ENCODE assay signal across 22 cellular contexts in the genomic region with DNA sequence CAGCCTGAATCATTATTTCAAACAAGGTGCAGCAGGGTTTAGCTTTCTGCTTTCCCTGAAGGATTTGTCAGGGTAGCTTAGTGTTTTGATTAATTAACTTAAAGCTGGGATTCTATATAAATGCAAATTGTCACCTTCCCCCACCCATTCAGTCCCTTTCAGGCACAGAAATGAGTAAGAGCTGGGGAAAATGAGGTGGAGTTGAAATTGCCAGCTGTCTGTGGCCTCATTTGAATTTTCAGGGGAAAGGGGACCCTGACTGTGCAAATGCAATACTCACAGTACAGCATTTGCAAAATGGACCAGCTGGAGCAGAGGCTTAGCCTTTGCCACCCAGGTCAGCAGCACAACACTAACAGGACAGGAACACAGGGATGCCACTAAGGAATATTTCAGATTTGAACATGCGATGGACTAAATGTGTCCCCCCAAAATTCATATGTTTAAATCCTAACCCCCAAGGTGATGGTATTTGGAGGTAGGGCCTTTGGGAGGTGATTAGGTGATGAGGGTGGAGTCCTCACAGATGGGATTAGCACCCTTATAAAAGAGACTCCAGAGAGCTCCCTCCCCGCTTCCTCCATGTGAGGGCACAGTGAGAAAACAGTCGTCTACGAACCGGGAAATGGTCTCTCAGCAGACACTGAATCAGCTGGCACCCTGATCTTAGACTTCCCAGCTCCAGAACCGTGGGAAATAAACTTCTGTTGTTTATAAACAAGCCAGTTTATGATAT. TPM values are rescaled to one million over a fixed set of nuclear protein-coding genes. Genes with fewer than 3 reads are reported as not detected.
DNase-seq lines count a peak whose midpoint lies in the region; ATAC-seq and TF ChIP-seq lines count a peak whose summit lies in the region.
"Had no signal": no experiment of that assay in that cellular context is flagged by ENCODE, and none has a peak within 500 bp of the region (broad histone marks: within the 10 kb centered on the region; RNA-seq: fewer than 3 reads in every experiment).

No MANE protein-coding gene starts in this region.

- no peaks in the 10 kb centered on the region for H3K4me1 ChIP-seq in thyroid gland
- H3K4me1 ChIP-seq: testis had no signal

- TF ChIP-seq CTCF in GM13977 (IDR thresholded peaks at IDR 0.05; ENCODE audit: extremely low read depth, insufficient read depth, missing control alignments): no peak
- TF ChIP-seq CTCF in thyroid gland (IDR thresholded peaks at IDR 0.05): no peak
- TF ChIP-seq CTCF in brain microvascular endothelial cell (IDR thresholded peaks at IDR 0.05; ENCODE audit: low read depth, low read length, missing control alignments): no peak

- no peak overlapping the region for H3K27ac Mint-ChIP-seq in activated naive CD8-positive, alpha-beta T cell treated with anti-CD3 and anti-CD28 coated beads, Interleukin-2, amount 50 U/mL, for 24 hours
- H3K27ac Mint-ChIP-seq in activated naive CD8-positive, alpha-beta T cell treated with anti-CD3 and anti-CD28 coated beads for 36 hours: no peak overlapping the region
- H3K27ac Mint-ChIP-seq in activated T-helper 2 cell treated with anti-CD3 and anti-CD28 coated beads, Interferon-gamma antibody, Interleukin-2, Interleukin-4, amounts not matched to agents 10 μg/mL and 5 μg/mL and 100 μg/mL, durations not matched to agents 14 hours and 24 hours and 36 hours: no peak overlapping the region
- H3K27ac Mint-ChIP-seq in stimulated activated effector memory CD8-positive, alpha-beta T cell treated with anti-CD3 and anti-CD28 coated beads, Interleukin-12 subunit alpha, Interleukin-12 subunit beta, amount 100 ng/mL, for 72 hours: peak overlapping the region; percentile 12
- H3K27ac Mint-ChIP-seq: activated CD4-positive, alpha-beta T cell treated with anti-CD3 and anti-CD28 coated beads for 36 hours; memory B cell had no signal

- no peaks in the 10 kb centered on the region for H3K27me3 ChIP-seq in thyroid gland
- H3K27me3 ChIP-seq in brain microvascular endothelial cell (replicated peaks): no peaks in the 10 kb centered on the region
- H3K27me3 ChIP-seq: testis had no signal

- peaks cover 15% of the 10 kb centered on the region for H3K4me1 Mint-ChIP-seq in activated naive CD8-positive, alpha-beta T cell treated with anti-CD3 and anti-CD28 coated beads, Interleukin-2, amount 50 U/mL, for 24 hours
- H3K4me1 Mint-ChIP-seq in activated naive CD8-positive, alpha-beta T cell treated with anti-CD3 and anti-CD28 coated beads for 36 hours: peaks cover 3% of the 10 kb centered on the region
- H3K4me1 Mint-ChIP-seq in activated T-helper 2 cell treated with anti-CD3 and anti-CD28 coated beads, Interferon-gamma antibody, Interleukin-2, Interleukin-4, amounts not matched to agents 10 μg/mL and 5 μg/mL and 100 μg/mL, durations not matched to agents 14 hours and 24 hours and 36 hours (ENCODE audit: low read depth): no peaks in the 10 kb centered on the region
- H3K4me1 Mint-ChIP-seq in stimulated activated effector memory CD8-positive, alpha-beta T cell treated with anti-CD3 and anti-CD28 coated beads, Interleukin-12 subunit alpha, Interleukin-12 subunit beta, amount 100 ng/mL, for 72 hours: peaks cover 7% of the 10 kb centered on the region
- H3K4me1 Mint-ChIP-seq: memory B cell had no signal

- TF ChIP-seq POLR2A in thyroid gland (IDR thresholded peaks at IDR 0.05): no peak

- WGBS in thyroid gland, 2 donors: 72 to 78% methylated on average over 6 of the region's 6 CpGs

- DNase-seq in activated naive CD8-positive, alpha-beta T cell treated with anti-CD3 and anti-CD28 coated beads, Interleukin-2, amount 50 U/mL, for 24 hours: no peak
- no peak for DNase-seq in activated naive CD8-positive, alpha-beta T cell treated with anti-CD3 and anti-CD28 coated beads for 36 hours
- DNase-seq in activated T-helper 2 cell treated with anti-CD3 and anti-CD28 coated beads, Interferon-gamma antibody, Interleukin-2, Interleukin-4, amounts not matched to agents 10 μg/mL and 5 μg/mL and 100 μg/mL, durations not matched to agents 14 hours and 24 hours and 36 hours (ENCODE audit: low spot score): peak; percentile 4
- no peak for DNase-seq in stimulated activated effector memory CD8-positive, alpha-beta T cell treated with anti-CD3 and anti-CD28 coated beads, Interleukin-12 subunit alpha, Interleukin-12 subunit beta, amount 100 ng/mL, for 72 hours (ENCODE audit: low spot score in 2 of 2)
- DNase-seq in GM13977 (ENCODE audit: low spot score) (no peak), thyroid gland (no peak), brain microvascular endothelial cell (no peak)
- DNase-seq: activated CD4-positive, alpha-beta T cell treated with anti-CD3 and anti-CD28 coated beads for 36 hours; activated T-cell treated with anti-CD3 and anti-CD28 coated beads, Interleukin-2, amount 50 U/mL, for 48 hours; GDM1; H7; NCI-H1417; NCI-H510A; RPMI8226; spleen; testis had no signal

- H3K4me3 Mint-ChIP-seq in activated naive CD8-positive, alpha-beta T cell treated with anti-CD3 and anti-CD28 coated beads, Interleukin-2, amount 50 U/mL, for 24 hours: no peak overlapping the region
- no peak overlapping the region for H3K4me3 Mint-ChIP-seq in activated naive CD8-positive, alpha-beta T cell treated with anti-CD3 and anti-CD28 coated beads for 36 hours
- no peak overlapping the region for H3K4me3 Mint-ChIP-seq in activated T-helper 2 cell treated with anti-CD3 and anti-CD28 coated beads, Interferon-gamma antibody, Interleukin-2, Interleukin-4, amounts not matched to agents 10 μg/mL and 5 μg/mL and 100 μg/mL, durations not matched to agents 14 hours and 24 hours and 36 hours (ENCODE audit: low read depth)
- no peak overlapping the region for H3K4me3 Mint-ChIP-seq in stimulated activated effector memory CD8-positive, alpha-beta T cell treated with anti-CD3 and anti-CD28 coated beads, Interleukin-12 subunit alpha, Interleukin-12 subunit beta, amount 100 ng/mL, for 72 hours
- H3K4me3 Mint-ChIP-seq: activated CD4-positive, alpha-beta T cell treated with anti-CD3 and anti-CD28 coated beads for 36 hours; memory B cell had no signal

- H3K9me3 Mint-ChIP-seq in activated naive CD8-positive, alpha-beta T cell treated with anti-CD3 and anti-CD28 coated beads, Interleukin-2, amount 50 U/mL, for 24 hours: no peaks in the 10 kb centered on the region
- H3K9me3 Mint-ChIP-seq in activated naive CD8-positive, alpha-beta T cell treated with anti-CD3 and anti-CD28 coated beads for 36 hours: no peaks in the 10 kb centered on the region
- H3K9me3 Mint-ChIP-seq in activated T-helper 2 cell treated with anti-CD3 and anti-CD28 coated beads, Interferon-gamma antibody, Interleukin-2, Interleukin-4, amounts not matched to agents 10 μg/mL and 5 μg/mL and 100 μg/mL, durations not matched to agents 14 hours and 24 hours and 36 hours: no peaks in the 10 kb centered on the region
- H3K9me3 Mint-ChIP-seq in stimulated activated effector memory CD8-positive, alpha-beta T cell treated with anti-CD3 and anti-CD28 coated beads, Interleukin-12 subunit alpha, Interleukin-12 subunit beta, amount 100 ng/mL, for 72 hours: no peaks in the 10 kb centered on the region
- H3K9me3 Mint-ChIP-seq: memory B cell had no signal

- in situ Hi-C loops in GM13977 (cut with MboI; ENCODE audit: low pct_unique_long_range_greater_than_20kb, low sequenced_read_pairs, unreplicated experiment): loop anchor here (10.0 to 25.0 kb wide), 2 partner anchors 151 to 457 kb away; no protein-coding TSS in a partner anchor
- in situ Hi-C loops in brain microvascular endothelial cell (cut with HindIII; ENCODE audit: low pct_ligation_motif_present, low sequenced_read_pairs): loop anchor here (10.0 kb wide), 1 partner anchor 171 kb away; no protein-coding TSS in a partner anchor

- H3K9me3 ChIP-seq in thyroid gland: no peaks in the 10 kb centered on the region
- H3K9me3 ChIP-seq: testis had no signal

- intact Hi-C loops in activated T-helper 2 cell treated with anti-CD3 and anti-CD28 coated beads, Interferon-gamma antibody, Interleukin-2, Interleukin-4, amounts not matched to agents 10 μg/mL and 5 μg/mL and 100 μg/mL, durations not matched to agents 14 hours and 24 hours and 36 hours (cut with micrococcal nuclease): loop anchor here (2.0 to 10.0 kb wide), 2 partner anchors 61 to 139 kb away; a partner anchor contains a TSS
- intact Hi-C loops in thyroid gland (cut with DNase I): loop anchor here (10.0 kb wide), 1 partner anchor 141 kb away; no protein-coding TSS in a partner anchor

- peak; percentile 42 for ATAC-seq in activated naive CD8-positive, alpha-beta T cell treated with anti-CD3 and anti-CD28 coated beads, Interleukin-2, amount 50 U/mL, for 24 hours
- ATAC-seq in HG02759 (IDR thresholded peaks at IDR 0.05; ENCODE audit: unreplicated experiment): peak; percentile 68
- peak; percentile 38 for ATAC-seq in stimulated activated effector memory CD8-positive, alpha-beta T cell treated with anti-CD3 and anti-CD28 coated beads, Interleukin-12 subunit alpha, Interleukin-12 subunit beta, amount 100 ng/mL, for 72 hours
- ATAC-seq: activated CD4-positive, alpha-beta T cell treated with anti-CD3 and anti-CD28 coated beads for 36 hours had no signal

- no peak overlapping the region for H3K27ac ChIP-seq in thyroid gland
- H3K27ac ChIP-seq in brain microvascular endothelial cell: no peak overlapping the region
- H3K27ac ChIP-seq: coronary artery, spleen, testis had no signal

- H3K36me3 Mint-ChIP-seq in activated naive CD8-positive, alpha-beta T cell treated with anti-CD3 and anti-CD28 coated beads, Interleukin-2, amount 50 U/mL, for 24 hours (ENCODE audit: low read depth): no peaks in the 10 kb centered on the region
- no peaks in the 10 kb centered on the region for H3K36me3 Mint-ChIP-seq in activated naive CD8-positive, alpha-beta T cell treated with anti-CD3 and anti-CD28 coated beads for 36 hours
- H3K36me3 Mint-ChIP-seq in activated T-helper 2 cell treated with anti-CD3 and anti-CD28 coated beads, Interferon-gamma antibody, Interleukin-2, Interleukin-4, amounts not matched to agents 10 μg/mL and 5 μg/mL and 100 μg/mL, durations not matched to agents 14 hours and 24 hours and 36 hours (ENCODE audit: low read depth): no peaks in the 10 kb centered on the region
- no peaks in the 10 kb centered on the region for H3K36me3 Mint-ChIP-seq in stimulated activated effector memory CD8-positive, alpha-beta T cell treated with anti-CD3 and anti-CD28 coated beads, Interleukin-12 subunit alpha, Interleukin-12 subunit beta, amount 100 ng/mL, for 72 hours
- H3K36me3 Mint-ChIP-seq: memory B cell had no signal

- H3K4me3 ChIP-seq in thyroid gland (replicated peaks in 1 of 3) (no peak overlapping the region), brain microvascular endothelial cell (ENCODE audit: low read depth, low read length) (no peak overlapping the region)
- H3K4me3 ChIP-seq: coronary artery, spleen, testis had no signal

- H3K27me3 Mint-ChIP-seq in activated naive CD8-positive, alpha-beta T cell treated with anti-CD3 and anti-CD28 coated beads, Interleukin-2, amount 50 U/mL, for 24 hours: no peaks in the 10 kb centered on the region
- no peaks in the 10 kb centered on the region for H3K27me3 Mint-ChIP-seq in activated naive CD8-positive, alpha-beta T cell treated with anti-CD3 and anti-CD28 coated beads for 36 hours
- H3K27me3 Mint-ChIP-seq in activated T-helper 2 cell treated with anti-CD3 and anti-CD28 coated beads, Interferon-gamma antibody, Interleukin-2, Interleukin-4, amounts not matched to agents 10 μg/mL and 5 μg/mL and 100 μg/mL, durations not matched to agents 14 hours and 24 hours and 36 hours (ENCODE audit: low read depth): peaks cover 5% of the 10 kb centered on the region

- H3K36me3 ChIP-seq in thyroid gland (no peaks in the 10 kb centered on the region), brain microvascular endothelial cell (replicated peaks) (no peaks in the 10 kb centered on the region)
- H3K36me3 ChIP-seq: spleen had no signal

RNA-seq across cellular contexts. Expression of a gene that starts 59.5 kb away (rescaled TPM):
- total RNA-seq in activated naive CD8-positive, alpha-beta T cell treated with anti-CD3 and anti-CD28 coated beads for 36 hours: 1 to 10 TPM; 2.1 to 2.8 TPM
- total RNA-seq in activated T-helper 2 cell treated with anti-CD3 and anti-CD28 coated beads, Interferon-gamma antibody, Interleukin-2, Interleukin-4, amounts not matched to agents 10 μg/mL and 5 μg/mL and 100 μg/mL, durations not matched to agents 14 hours and 24 hours and 36 hours: 3.2 and 3.7 TPM in 2 replicates
- total RNA-seq in thyroid gland: 1 to 10 TPM in 2 of 4 donors, under 1 TPM in 2; 0.54 to 3.0 (median 1.3) TPM
- total RNA-seq: A172, fibroblast of lung, H7, osteocyte had no signal
